ENCODE assay signal across 17 cellular contexts in the genomic region with DNA sequence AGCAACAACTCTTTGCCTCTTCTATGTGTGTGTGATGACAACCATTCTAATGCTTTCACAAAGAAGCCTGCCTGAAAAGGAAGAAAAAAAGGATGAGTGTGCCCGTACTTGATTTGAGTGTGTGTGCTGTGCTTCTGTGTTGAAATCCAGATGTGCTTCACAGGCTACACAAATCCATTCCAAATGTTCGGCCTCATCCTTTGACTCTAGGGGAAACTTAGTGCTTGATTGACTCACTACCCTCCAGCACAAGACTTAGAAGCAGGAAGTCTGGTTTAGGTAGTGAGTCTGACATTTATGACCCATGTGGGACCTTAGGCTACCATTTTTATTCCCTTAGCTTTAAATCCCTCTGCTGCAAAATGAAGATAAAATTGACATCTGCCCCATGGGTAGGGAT.
DNase-seq lines count a peak whose midpoint lies in the region; FAIRE-seq and TF ChIP-seq lines count a peak whose summit lies in the region.
"Had no signal": no experiment of that assay in that cellular context is flagged by ENCODE, and none has a peak within 500 bp of the region (broad histone marks: within the 10 kb centered on the region; RNA-seq: fewer than 3 reads in every experiment).

No MANE protein-coding gene starts in this region.

- no CpG with 5 or more reads among the region's 2 CpGs for WGBS in neuronal stem cell (ENCODE audit: extremely low coverage in 2 of 2, insufficient read length in 2 of 2, insufficient replicate concordance in 1 of 2), 2 donors
- WGBS in prostate gland: 57% methylated on average over 2 of the region's 2 CpGs

- H3K27ac ChIP-seq in neuronal stem cell (replicated peaks; ENCODE audit: low read length) (no peak overlapping the region), prostate gland (no peak overlapping the region)
- H3K27ac ChIP-seq: PC-9, RWPE1 had no signal

- H3K4me3 ChIP-seq in neuronal stem cell (ENCODE audit: low read length in 2 of 2) (no peak overlapping the region), prostate gland (no peak overlapping the region), BE2C (ENCODE audit: low read depth, low read length) (no peak overlapping the region)
- H3K4me3 ChIP-seq: PC-9 had no signal

- DNase-seq in GM12891 (ENCODE audit: insufficient read length, low spot score) (no peak), RPMI7951 (ENCODE audit: low read depth) (peak; percentile 62), fibroblast of the conjunctiva (ENCODE audit: low read depth) (peak; percentile 42), D721Med (ENCODE audit: insufficient read length, low spot score) (no peak), neuronal stem cell (ENCODE audit: low spot score) (no peak), prostate gland (ENCODE audit: low spot score) (no peak), BE2C (no peak)
- DNase-seq: C1 segment of cervical spinal cord; Calu3; CD8-positive, alpha-beta T cell; GOT3; IMR-90; NCI-H526 treated with DMSO at 0.1 percent for 48 hours; PC-9; SHP77 treated with DMSO at 0.1 percent for 48 hours; SK-N-SH had no signal

- no peak overlapping the region for H3K9ac ChIP-seq in neuronal stem cell (ENCODE audit: low read depth, low read length, poor library complexity)
- H3K9ac ChIP-seq: SK-N-SH had no signal

- no peak overlapping the region for H2BK12ac ChIP-seq in neuronal stem cell (ENCODE audit: low read length)

- no peak overlapping the region for H2BK120ac ChIP-seq in neuronal stem cell (ENCODE audit: low read depth, low read length)

- no peak overlapping the region for H3K18ac ChIP-seq in neuronal stem cell (ENCODE audit: low read length)

- TF ChIP-seq CTCF in D721Med (IDR thresholded peaks at IDR 0.05; ENCODE audit: insufficient read depth, missing control alignments): no peak
- no peak for TF ChIP-seq CTCF in prostate gland (IDR thresholded peaks at IDR 0.05)
- TF ChIP-seq CTCF in BE2C (IDR thresholded peaks at IDR 0.05; ENCODE audit: low read depth, low read length): no peak

- no peak overlapping the region for H3K4ac ChIP-seq in neuronal stem cell (ENCODE audit: low read length)

- H2AFZ ChIP-seq in neuronal stem cell (ENCODE audit: low read length): no peak overlapping the region
- H2AFZ ChIP-seq: PC-9 had no signal

- no peak overlapping the region for H2BK15ac ChIP-seq in neuronal stem cell (ENCODE audit: low read length)

- H3K27me3 ChIP-seq in neuronal stem cell (ENCODE audit: control insufficient read depth in 3 of 3, insufficient read depth in 3 of 3, low read depth in 1 of 3, low read length in 3 of 3) (no peaks in the 10 kb centered on the region), prostate gland (replicated peaks; ENCODE audit: insufficient read depth) (no peaks in the 10 kb centered on the region), BE2C (no peaks in the 10 kb centered on the region)

- H2BK5ac ChIP-seq in neuronal stem cell (ENCODE audit: low read length): no peak overlapping the region

- intact Hi-C loops in prostate gland (cut with DNase I): no loop called here

- H3K9me3 ChIP-seq in neuronal stem cell (replicated peaks in 1 of 2; ENCODE audit: control insufficient read depth in 2 of 2, insufficient read depth in 1 of 2, low read depth in 1 of 2, low read length in 2 of 2) (no peaks in the 10 kb centered on the region), prostate gland (no peaks in the 10 kb centered on the region), BE2C (no peaks in the 10 kb centered on the region)
- H3K9me3 ChIP-seq: SK-N-SH had no signal

- H3K36me3 ChIP-seq in neuronal stem cell (replicated peaks in 1 of 2; ENCODE audit: control insufficient read depth in 2 of 2, insufficient read depth in 2 of 2, low read length in 2 of 2) (no peaks in the 10 kb centered on the region), prostate gland (no peaks in the 10 kb centered on the region), BE2C (no peaks in the 10 kb centered on the region)

- no peak overlapping the region for H4K8ac ChIP-seq in neuronal stem cell (ENCODE audit: low read depth, low read length)

- no peak overlapping the region for H4K91ac ChIP-seq in neuronal stem cell (ENCODE audit: low read depth, low read length, poor library complexity)

- H3K4me2 ChIP-seq in neuronal stem cell (ENCODE audit: insufficient read depth, low read length, poor library complexity, severe bottlenecking): no peak overlapping the region
- H3K4me2 ChIP-seq: PC-9, SK-N-SH had no signal

- no peaks in the 10 kb centered on the region for H3K79me1 ChIP-seq in neuronal stem cell (ENCODE audit: low read depth, low read length)

- H2AK5ac ChIP-seq in neuronal stem cell (ENCODE audit: low read depth, low read length): no peak overlapping the region

- FAIRE-seq in GM12891 (lab: Jason Lieb, UNC): peak; percentile 9
- FAIRE-seq in D721Med (lab: Jason Lieb, UNC): no peak

- H3K4me1 ChIP-seq in neuronal stem cell (ENCODE audit: control insufficient read depth in 2 of 2, insufficient read depth in 1 of 2, low read depth in 1 of 2, low read length in 2 of 2): no peaks in the 10 kb centered on the region
- no peaks in the 10 kb centered on the region for H3K4me1 ChIP-seq in prostate gland (replicated peaks)
- no peaks in the 10 kb centered on the region for H3K4me1 ChIP-seq in BE2C

- no peak overlapping the region for H3K23ac ChIP-seq in neuronal stem cell (ENCODE audit: low read depth, low read length, poor library complexity)

- no peak for TF ChIP-seq POLR2A in GM12891 (IDR thresholded peaks at IDR 0.05; ENCODE audit: low read depth, low read length)
- no peak for TF ChIP-seq POLR2A in prostate gland (IDR thresholded peaks at IDR 0.05)

- no peak overlapping the region for H3K14ac ChIP-seq in neuronal stem cell (ENCODE audit: low read length)

TF ChIP-seq in GM12891, 5 proteins besides CTCF, POLR2A, EP300 and RAD21:
- TF ChIP-seq SPI1 (IDR thresholded peaks at IDR 0.05; ENCODE audit: low read depth, low read length) (no peak), POU2F2 (IDR thresholded peaks at IDR 0.05; ENCODE audit: low read depth, low read length) (no peak), POLR2AphosphoS5 (IDR thresholded peaks at IDR 0.05; ENCODE audit: low read depth, low read length) (no peak), TAF1 (IDR thresholded peaks at IDR 0.05; ENCODE audit: low read depth, low read length) (no peak), PAX5 (IDR thresholded peaks at IDR 0.05; ENCODE audit: insufficient read depth, low read length, severe bottlenecking) (no peak)

Comparison
In these comparisons a context has a peak if more than half of its experiments do, and no peak if none do; other contexts are left out.
1. DNase-seq: peak in RPMI7951 (single experiment) and fibroblast of the conjunctiva (single experiment); none in GM12891 (single experiment), D721Med (single experiment), neuronal stem cell (single experiment), prostate gland (single experiment) and BE2C (single experiment).